8 cellular contexts compared by ENCODE assay signal in the genomic region with DNA sequence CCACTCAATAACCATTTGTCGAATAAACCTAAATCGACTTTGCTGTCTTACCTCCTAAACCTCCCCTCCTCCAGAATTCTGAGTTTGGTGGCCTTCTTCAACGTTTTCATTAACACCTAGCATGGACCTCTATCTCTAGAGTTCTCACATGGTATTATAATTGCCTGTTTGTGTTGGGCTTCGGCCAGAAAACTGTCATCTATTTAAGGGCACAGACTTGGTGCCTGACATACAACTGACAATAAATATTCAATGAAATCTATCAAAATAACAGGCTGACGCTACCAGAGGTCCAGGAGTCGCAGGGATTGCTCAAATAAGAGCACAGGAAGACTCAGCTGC. TPM values are rescaled to one million over a fixed set of nuclear protein-coding genes. Genes with fewer than 3 reads are reported as not detected.
DNase-seq lines count a peak whose midpoint lies in the region; ATAC-seq and TF ChIP-seq lines count a peak whose summit lies in the region.

No MANE protein-coding gene starts in this region.

- H3K36me3 ChIP-seq in adrenal gland (replicated peaks in 1 of 2) (no peaks in the 10 kb centered on the region), left lung (no peaks in the 10 kb centered on the region), transverse colon (peaks cover 0 to 2% (median 0%) of the 10 kb centered on the region in 4 donors)

- DNase-seq in NCI-H82 (lab: John Stamatoyannopoulos, UW) (peak; percentile 51), NCI-H82 treated with DMSO at 0.1 percent for 48 hours (lab: John Stamatoyannopoulos, UW; ENCODE audit: unreplicated experiment) (no peak), adrenal gland (no peak), left lung (no peak), transverse colon (no peak), NAMALWA (ENCODE audit: low spot score) (no peak)

- peak overlapping the region in 2 of 5 donors; percentile 77 to 83 for H3K27ac ChIP-seq in adrenal gland
- peak overlapping the region; percentile 84 to 93 for H3K27ac ChIP-seq in left lung
- peak overlapping the region; percentile 75 to 85 (median 82) for H3K27ac ChIP-seq in transverse colon

- TF ChIP-seq EP300 in transverse colon (IDR thresholded peaks at IDR 0.05; ENCODE audit: low read depth), result no peak

- H3K9me3 ChIP-seq in adrenal gland (replicated peaks in 1 of 3), result no peaks in the 10 kb centered on the region
- H3K9me3 ChIP-seq in left lung, result no peaks in the 10 kb centered on the region
- H3K9me3 ChIP-seq in transverse colon, result no peaks in the 10 kb centered on the region

- TF ChIP-seq POLR2A in adrenal gland (IDR thresholded peaks at IDR 0.05), result no peak
- TF ChIP-seq POLR2A in transverse colon (IDR thresholded peaks at IDR 0.05), result no peak

- in situ Hi-C loops in transverse colon (cut with MboI; ENCODE audit: low pct_ligation_motif_present in 1 of 4, low pct_unique_long_range_greater_than_20kb in 1 of 4, low sequenced_read_pairs in 3 of 4), result no loop called here

- peak overlapping the region; percentile 83 to 89 (median 84) for H3K4me3 ChIP-seq in adrenal gland
- peak overlapping the region; percentile 60 to 78 for H3K4me3 ChIP-seq in left lung
- H3K4me3 ChIP-seq in transverse colon, result peak overlapping the region; percentile 58 to 75 (median 66)

- H3K4me1 ChIP-seq in adrenal gland (replicated peaks in 1 of 2) (peaks cover 9 to 23% of the 10 kb centered on the region in 2 donors), left lung (peaks cover 4 to 22% of the 10 kb centered on the region in 2 donors), transverse colon (peaks cover 10 to 18% (median 14%) of the 10 kb centered on the region in 4 donors)

- peak; percentile 8 for ATAC-seq in HG03139 (IDR thresholded peaks at IDR 0.05; ENCODE audit: unreplicated experiment)
- peak; percentile 34 for ATAC-seq in left lung
- no peak for ATAC-seq in HG02588 (IDR thresholded peaks at IDR 0.05; ENCODE audit: unreplicated experiment)

- intact Hi-C loops in adrenal gland (cut with DNase I), result no loop called here
- intact Hi-C loops in left lung (cut with DNase I), result no loop called here
- intact Hi-C loops in transverse colon (cut with DNase I; ENCODE audit: low total_unique reads), result no loop called here

- no peaks in the 10 kb centered on the region for H3K27me3 ChIP-seq in adrenal gland
- no peaks in the 10 kb centered on the region for H3K27me3 ChIP-seq in left lung
- no peaks in the 10 kb centered on the region for H3K27me3 ChIP-seq in transverse colon

- 8 to 14% (median 11%) methylated on average over 6 of the region's 6 CpGs for WGBS in adrenal gland, 4 donors
- 6 to 19% methylated on average over 6 of the region's 6 CpGs for WGBS in transverse colon (ENCODE audit: low coverage in 1 of 2), 2 donors

- no peak for TF ChIP-seq CTCF in adrenal gland (IDR thresholded peaks at IDR 0.05)
- TF ChIP-seq CTCF in left lung (IDR thresholded peaks at IDR 0.05), result no peak
- no peak for TF ChIP-seq CTCF in transverse colon (IDR thresholded peaks at IDR 0.05)

RNA-seq across cellular contexts. Expression of gene ALKBH8, which starts 0.7 kb away (rescaled TPM):
- total RNA-seq in adrenal gland (1 to 10 TPM; 2.5 to 8.9 (median 5.5) TPM), left lung (1 to 10 TPM; 6.5 to 7.6 TPM), transverse colon (1 to 10 TPM in 3 of 4 donors, under 1 TPM in 1; 0.60 to 5.6 (median 3.9) TPM)
- polyA plus RNA-seq in adrenal gland, result 1 to 10 TPM; 2.5 to 9.5 (median 5.0) TPM

RNA-seq across cellular contexts. Expression of gene ELMOD1, which starts 26.1 kb away (rescaled TPM):
- 1 to 10 TPM in 3 of 8 donors, under 1 TPM in 3, not detected in 2; 0.23 to 8.5 (median 0.99) TPM for total RNA-seq in adrenal gland
- under 1 TPM; 0.32 to 0.70 (median 0.64) TPM for polyA plus RNA-seq in adrenal gland
- total RNA-seq in left lung, result 1 to 10 TPM in 1 of 2 donors, under 1 TPM in 1; 0.96 to 1.0 TPM
- total RNA-seq in transverse colon, result under 1 TPM in 2 of 4 donors, not detected in 2; 0.16 to 0.27 TPM
